8 cellular contexts compared by ENCODE assay signal in the genomic region with DNA sequence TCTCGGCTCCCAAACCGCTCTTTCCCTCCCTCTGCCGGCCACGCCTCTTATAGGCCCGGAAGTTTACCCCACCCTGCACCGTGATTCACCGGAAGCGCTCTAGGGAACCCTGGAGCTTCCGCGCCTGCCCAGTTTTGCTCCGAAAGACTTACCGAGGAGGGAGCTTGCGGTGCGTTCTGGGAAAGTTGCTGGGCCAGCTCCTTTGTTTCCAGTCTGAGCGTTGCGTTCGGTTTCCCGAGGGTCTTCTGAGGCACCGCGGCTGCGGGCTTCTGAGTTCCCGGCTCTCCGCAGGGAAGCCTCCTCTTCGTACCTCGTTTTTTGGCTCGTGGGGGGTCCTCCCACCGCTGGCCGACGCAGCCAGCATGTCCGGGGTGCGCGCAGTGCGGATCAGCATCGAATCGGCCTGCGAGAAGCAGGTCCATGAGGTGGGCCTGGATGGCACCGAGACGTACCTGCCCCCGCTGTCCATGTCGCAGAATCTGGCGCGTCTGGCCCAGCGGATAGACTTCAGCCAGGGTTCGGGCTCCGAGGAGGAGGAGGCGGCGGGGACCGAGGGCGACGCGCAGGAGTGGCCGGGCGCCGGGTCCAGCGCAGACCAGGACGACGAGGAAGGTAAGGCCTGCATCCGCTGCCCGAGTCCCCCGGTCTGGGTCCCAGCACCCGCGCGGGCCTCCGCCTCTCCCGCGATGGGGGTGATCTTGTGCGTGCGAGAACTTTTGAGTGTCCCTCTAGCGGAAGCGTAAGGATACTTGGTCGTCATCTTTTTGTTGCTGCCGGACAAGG. TPM values are rescaled to one million over a fixed set of nuclear protein-coding genes. Genes with fewer than 3 reads are reported as not detected.
DNase-seq lines count a peak whose midpoint lies in the region; TF ChIP-seq lines count a peak whose summit lies in the region.

A gene with protein sequence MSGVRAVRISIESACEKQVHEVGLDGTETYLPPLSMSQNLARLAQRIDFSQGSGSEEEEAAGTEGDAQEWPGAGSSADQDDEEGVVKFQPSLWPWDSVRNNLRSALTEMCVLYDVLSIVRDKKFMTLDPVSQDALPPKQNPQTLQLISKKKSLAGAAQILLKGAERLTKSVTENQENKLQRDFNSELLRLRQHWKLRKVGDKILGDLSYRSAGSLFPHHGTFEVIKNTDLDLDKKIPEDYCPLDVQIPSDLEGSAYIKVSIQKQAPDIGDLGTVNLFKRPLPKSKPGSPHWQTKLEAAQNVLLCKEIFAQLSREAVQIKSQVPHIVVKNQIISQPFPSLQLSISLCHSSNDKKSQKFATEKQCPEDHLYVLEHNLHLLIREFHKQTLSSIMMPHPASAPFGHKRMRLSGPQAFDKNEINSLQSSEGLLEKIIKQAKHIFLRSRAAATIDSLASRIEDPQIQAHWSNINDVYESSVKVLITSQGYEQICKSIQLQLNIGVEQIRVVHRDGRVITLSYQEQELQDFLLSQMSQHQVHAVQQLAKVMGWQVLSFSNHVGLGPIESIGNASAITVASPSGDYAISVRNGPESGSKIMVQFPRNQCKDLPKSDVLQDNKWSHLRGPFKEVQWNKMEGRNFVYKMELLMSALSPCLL (plus strand): TSS at position 131 of the 783 bp plus-strand sequence. CDS start 232 bp downstream, at position 363.

- H3K9me3 ChIP-seq in Loucy (ENCODE audit: insufficient read depth, low read depth, low read length) = no peaks in the 10 kb centered on the region

- H3F3A ChIP-seq in Loucy (ENCODE audit: low read depth) = no peaks in the 10 kb centered on the region

- peaks cover 2% of the 10 kb centered on the region for H3K36me3 ChIP-seq in H7 (replicated peaks; ENCODE audit: control insufficient read depth, insufficient read depth, low read length)
- peaks cover 8% of the 10 kb centered on the region; the same call in 1 of the 2 replicates for H3K36me3 ChIP-seq in Loucy (ENCODE audit: insufficient read depth, low read length)

- peak within 1 kb of the TSS; percentile 94 for H3K4me3 ChIP-seq in H7 (ENCODE audit: insufficient read depth, low read depth, low read length)
- peak within 1 kb of the TSS; percentile 83 for H3K4me3 ChIP-seq in Loucy (ENCODE audit: low read length, poor library complexity, severe bottlenecking)
- H3K4me3 ChIP-seq in fibroblast of the aortic adventitia (ENCODE audit: low read depth, low read length) = peak within 1 kb of the TSS; percentile 97

- peaks cover 60% of the 10 kb centered on the region for H3K79me2 ChIP-seq in Loucy (ENCODE audit: insufficient read depth, low read length)

- H3K4me2 ChIP-seq in Loucy (ENCODE audit: low read depth, low read length, poor library complexity, severe bottlenecking) = peak within 1 kb of the TSS; percentile 80

- H3K36me3 Mint-ChIP-seq in nephron (ENCODE audit: low read depth) = peaks cover 36% of the 10 kb centered on the region
- peaks cover 51% of the 10 kb centered on the region for H3K36me3 Mint-ChIP-seq in stimulated activated naive CD8-positive, alpha-beta T cell treated with anti-CD3 and anti-CD28 coated beads, Interleukin-15, Interleukin-2, amounts not matched to agents 100 ng/mL and 50 ng/mL, for 24 hours (ENCODE audit: low read depth)

- no peaks in the 10 kb centered on the region for H3K9me2 ChIP-seq in Loucy (replicated peaks; ENCODE audit: low read depth, low read length)

- in situ Hi-C loops in G401 (cut with HindIII; ENCODE audit: low sequenced_read_pairs) = no loop called here

- peak within 1 kb of the TSS; percentile 94 for H2AFZ ChIP-seq in Loucy (ENCODE audit: low read length)

- peak; percentile 45 for TF ChIP-seq CTCF in Loucy (conservative IDR thresholded peaks at IDR 0.05; ENCODE audit: low read length)
- TF ChIP-seq CTCF in fibroblast of the aortic adventitia (IDR thresholded peaks at IDR 0.05; ENCODE audit: insufficient read depth, low read length) = peak; percentile 53
- TF ChIP-seq CTCF in nephron (IDR thresholded peaks at IDR 0.05; ENCODE audit: unreplicated experiment in 3 of 3) = peak; percentile 34 to 50 (median 37)

- H3K27ac Mint-ChIP-seq in nephron = peak within 1 kb of the TSS; percentile 90 to 91 (median 91)
- peak within 1 kb of the TSS; percentile 98 for H3K27ac Mint-ChIP-seq in stimulated activated naive CD8-positive, alpha-beta T cell treated with anti-CD3 and anti-CD28 coated beads, Interleukin-15, Interleukin-2, amounts not matched to agents 100 ng/mL and 50 ng/mL, for 24 hours

- H3K4me3 Mint-ChIP-seq in nephron = peak within 1 kb of the TSS; percentile 91 to 97 (median 96)
- peak within 1 kb of the TSS; percentile 100 for H3K4me3 Mint-ChIP-seq in stimulated activated naive CD8-positive, alpha-beta T cell treated with anti-CD3 and anti-CD28 coated beads, Interleukin-15, Interleukin-2, amounts not matched to agents 100 ng/mL and 50 ng/mL, for 24 hours

- H3K27me3 ChIP-seq in H7 (ENCODE audit: control insufficient read depth, insufficient read depth, low read length) = no peaks in the 10 kb centered on the region
- peaks cover 8% of the 10 kb centered on the region for H3K27me3 ChIP-seq in Loucy (ENCODE audit: insufficient read depth, low read length, poor library complexity, severe bottlenecking)

- H3K27me3 Mint-ChIP-seq in nephron (ENCODE audit: low read depth) = no peaks in the 10 kb centered on the region
- no peaks in the 10 kb centered on the region for H3K27me3 Mint-ChIP-seq in stimulated activated naive CD8-positive, alpha-beta T cell treated with anti-CD3 and anti-CD28 coated beads, Interleukin-15, Interleukin-2, amounts not matched to agents 100 ng/mL and 50 ng/mL, for 24 hours

- peaks cover 38% of the 10 kb centered on the region for H3K4me1 Mint-ChIP-seq in nephron
- H3K4me1 Mint-ChIP-seq in stimulated activated naive CD8-positive, alpha-beta T cell treated with anti-CD3 and anti-CD28 coated beads, Interleukin-15, Interleukin-2, amounts not matched to agents 100 ng/mL and 50 ng/mL, for 24 hours (ENCODE audit: low read depth) = peaks cover 47% of the 10 kb centered on the region

- peaks cover 46% of the 10 kb centered on the region for H4K20me1 ChIP-seq in Loucy (ENCODE audit: insufficient read depth, low read length, poor library complexity, severe bottlenecking)

- peak within 1 kb of the TSS; percentile 98 for H3K9ac ChIP-seq in Loucy (ENCODE audit: low read depth, low read length, poor library complexity, severe bottlenecking)

- DNase-seq in G401 (ENCODE audit: low spot score) (peak; percentile 97), H7 (peak; percentile 93), SHP77 (lab: John Stamatoyannopoulos, UW) (peak; percentile 92 to 94), fibroblast of the aortic adventitia (ENCODE audit: low read depth) (peak; percentile 90)
- DNase-seq in activated effector memory CD4-positive, alpha-beta T cell treated with Interleukin-2 at 50 U/mL for 16 hours = peak; percentile 87

- peaks cover 33% of the 10 kb centered on the region for H3K4me1 ChIP-seq in Loucy (ENCODE audit: insufficient read depth, low read length, poor library complexity, severe bottlenecking)

- H3K9me3 Mint-ChIP-seq in nephron = no peaks in the 10 kb centered on the region
- H3K9me3 Mint-ChIP-seq in stimulated activated naive CD8-positive, alpha-beta T cell treated with anti-CD3 and anti-CD28 coated beads, Interleukin-15, Interleukin-2, amounts not matched to agents 100 ng/mL and 50 ng/mL, for 24 hours = no peaks in the 10 kb centered on the region

RNA-seq across cellular contexts. Expression of the gene that starts here (rescaled TPM):
- 34.2 and 38.6 TPM in 2 replicates for total RNA-seq in G401 (2014; rRNA removed; shearing (Covaris generic))
- 24.5 and 36.8 TPM in 2 replicates for total RNA-seq in H7 (2014; rRNA removed; shearing (Covaris generic))
- total RNA-seq in fibroblast of the aortic adventitia (ENCODE audit: low replicate concordance) = 23.4 and 30.3 TPM in 2 replicates

Comparison
In these comparisons a context has a peak if more than half of its experiments do, and no peak if none do; other contexts are left out.
1. Peak in every context shown above with its lines: DNase-seq and H3K4me3 ChIP-seq.